14 cellular contexts compared by ENCODE assay signal in the genomic region with DNA sequence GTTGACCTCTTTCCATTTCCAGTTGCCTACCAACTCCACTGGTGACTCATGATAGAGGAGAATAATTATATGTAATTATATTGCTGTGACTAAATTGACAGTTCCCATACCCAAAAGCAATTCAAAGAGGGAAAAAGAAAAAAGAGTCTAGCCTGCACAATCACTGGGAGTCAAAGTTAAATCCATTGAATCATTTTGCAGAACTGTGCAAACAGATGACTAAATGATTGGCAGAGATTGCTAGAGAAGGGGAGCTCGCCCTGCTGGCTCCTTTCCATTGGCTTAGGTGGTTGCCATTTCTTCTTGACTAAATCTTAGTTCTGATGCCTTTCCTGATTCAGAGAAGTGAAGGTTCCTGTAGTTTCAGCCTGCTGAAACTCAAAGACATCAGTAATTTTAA.
DNase-seq lines count a peak whose midpoint lies in the region; ATAC-seq lines count a peak whose summit lies in the region.
"Had no signal": no experiment of that assay in that cellular context is flagged by ENCODE, and none has a peak within 500 bp of the region (broad histone marks: within the 10 kb centered on the region; RNA-seq: fewer than 3 reads in every experiment).

No MANE protein-coding gene starts in this region.

- DNase-seq in EL, result peak; percentile 41
- peak; percentile 93 for DNase-seq in NCI-H69 (lab: John Stamatoyannopoulos, UW)
- DNase-seq in dedifferentiated amniotic fluid mesenchymal stem cell (ENCODE audit: extremely low spot score), result peak; percentile 39
- peak; percentile 45 for DNase-seq in putamen (ENCODE audit: low spot score)
- DNase-seq in COLO829 (ENCODE audit: low spot score), result no peak
- no peak for DNase-seq in DMS79 treated with DMSO at 0.1 percent for 48 hours (lab: John Stamatoyannopoulos, UW)
- DNase-seq in T-helper 9 cell, result no peak
- DNase-seq: adrenal gland, BE2C, DMS 273 treated with DMSO at 0.1 percent for 48 hours, NCI-H2081 treated with DMSO at 0.1 percent for 48 hours, NCI-H526 treated with DMSO at 0.1 percent for 48 hours had no signal

- ATAC-seq in GM18907 (IDR thresholded peaks at IDR 0.05; ENCODE audit: unreplicated experiment), result no peak
- ATAC-seq: HCT116 had no signal

Comparison
In these comparisons a context has a peak if more than half of its experiments do, and no peak if none do; other contexts are left out.
1. DNase-seq: peak in EL (single experiment), NCI-H69 (single experiment), dedifferentiated amniotic fluid mesenchymal stem cell (single experiment) and putamen (single experiment); none in COLO829 (single experiment), DMS79 treated with DMSO at 0.1 percent for 48 hours (single experiment) and T-helper 9 cell (single experiment).